ENCODE assay signal across 9 cellular contexts in genomic region chr2:85706604-85707296, GRCh38. TPM values are rescaled to one million over a fixed set of nuclear protein-coding genes. Genes with fewer than 3 reads are reported as not detected.
DNase-seq lines count a peak whose midpoint lies in the region; ATAC-seq and TF ChIP-seq lines count a peak whose summit lies in the region.
"Had no signal": no experiment of that assay in that cellular context is flagged by ENCODE, and none has a peak within 500 bp of the region (broad histone marks: within the 10 kb centered on the region; RNA-seq: fewer than 3 reads in every experiment).

No MANE protein-coding gene starts in this region.

- H3K9me2 ChIP-seq in SK-N-SH (no peaks in the 10 kb centered on the region), SU-DHL-6 (replicated peaks; ENCODE audit: insufficient read depth, low read length) (no peaks in the 10 kb centered on the region)

- no peak overlapping the region for H3K9ac ChIP-seq in SK-N-SH
- no peak overlapping the region for H3K9ac ChIP-seq in SU-DHL-6 (ENCODE audit: low read length)

- no peak for TF ChIP-seq RAD21 in SK-N-SH (IDR thresholded peaks at IDR 0.05; ENCODE audit: low read length)

- no peak overlapping the region for H2AFZ ChIP-seq in SK-N-SH (ENCODE audit: low read depth)
- H2AFZ ChIP-seq in SU-DHL-6 (ENCODE audit: low read depth, low read length, severe bottlenecking) = peak overlapping the region; percentile 15

- peaks cover 0 to 8% of the 10 kb centered on the region in 2 experiments; a peak in 2 of 4 replicates for H3K4me1 ChIP-seq in SK-N-SH (ENCODE audit: control insufficient read depth in 1 of 2, insufficient read depth in 2 of 2, low read depth in 1 of 2, low read length in 1 of 2)
- H3K4me1 ChIP-seq in right cardiac atrium (ENCODE audit: control insufficient read depth, insufficient read depth, low read length) = peaks cover 19% of the 10 kb centered on the region
- peaks cover 71% of the 10 kb centered on the region for H3K4me1 ChIP-seq in suprapubic skin

- CTCF ChIA-PET in SK-N-SH (lab: Yijun Ruan, JAX) = interaction anchor here (0.6 to 8.1 kb wide), 42 partner anchors 11 to 407 kb away, joined by 3 to 101 read pairs (median 5); partner anchors contain the start of genes GNLY and SFTPB

- no peak for TF ChIP-seq POLR2A in suprapubic skin (IDR thresholded peaks at IDR 0.05)

- H3K4me3 ChIP-seq in SK-N-SH (ENCODE audit: low read depth in 2 of 2, low read length in 1 of 2) = no peak overlapping the region
- no peak overlapping the region for H3K4me3 ChIP-seq in SU-DHL-6 (ENCODE audit: insufficient read depth, low read length, poor library complexity, severe bottlenecking)
- H3K4me3 ChIP-seq in right cardiac atrium (ENCODE audit: low read length) = no peak overlapping the region
- H3K4me3 ChIP-seq in suprapubic skin = no peak overlapping the region

- no peak for TF ChIP-seq EP300 in SK-N-SH (IDR thresholded peaks at IDR 0.05; ENCODE audit: borderline replicate concordance in 1 of 2, low read depth in 1 of 2, low read length in 1 of 2)
- TF ChIP-seq EP300 in suprapubic skin (IDR thresholded peaks at IDR 0.05) = no peak

- ATAC-seq in SK-N-SH treated with all-trans-retinoic acid at 6 μM for 48 hours = peak; percentile 8; the same call in 2 of the 3 replicates
- ATAC-seq in right cardiac atrium = no peak
- no peak for ATAC-seq in GM21737 (IDR thresholded peaks at IDR 0.05; ENCODE audit: unreplicated experiment)
- no peak for ATAC-seq in HG02642 (IDR thresholded peaks at IDR 0.05; ENCODE audit: poor library complexity, unreplicated experiment)

- no peaks in the 10 kb centered on the region for H3K36me3 ChIP-seq in SK-N-SH (replicated peaks in 1 of 2; ENCODE audit: control insufficient read depth in 1 of 2, insufficient read depth in 2 of 2, low read length in 1 of 2)
- H3K36me3 ChIP-seq in SU-DHL-6 (ENCODE audit: low read length) = no peaks in the 10 kb centered on the region
- H3K36me3 ChIP-seq in suprapubic skin = no peaks in the 10 kb centered on the region

- peaks cover 12% of the 10 kb centered on the region for H3F3A ChIP-seq in SK-N-SH (replicated peaks; ENCODE audit: insufficient read depth)
- no peaks in the 10 kb centered on the region for H3F3A ChIP-seq in SU-DHL-6 (ENCODE audit: insufficient read depth)

- H3K9me3 ChIP-seq in SK-N-SH = no peaks in the 10 kb centered on the region
- no peaks in the 10 kb centered on the region for H3K9me3 ChIP-seq in SU-DHL-6 (ENCODE audit: insufficient read depth, low read length)
- no peaks in the 10 kb centered on the region for H3K9me3 ChIP-seq in right cardiac atrium (ENCODE audit: control insufficient read depth, low read length)
- no peaks in the 10 kb centered on the region for H3K9me3 ChIP-seq in suprapubic skin

- no peak overlapping the region for H3K27ac ChIP-seq in SK-N-SH (ENCODE audit: low read depth in 2 of 2, low read length in 1 of 2)
- H3K27ac ChIP-seq in SU-DHL-6 (ENCODE audit: low read depth, low read length) = no peak overlapping the region
- H3K27ac ChIP-seq in right cardiac atrium (ENCODE audit: low read length) = peak overlapping the region; percentile 32
- peak overlapping the region; percentile 46 for H3K27ac ChIP-seq in suprapubic skin

- DNase-seq in SK-N-SH (no peak), right cardiac atrium (peak; percentile 48 to 81 (median 81)), suprapubic skin (ENCODE audit: low spot score in 2 of 2) (peak in 1 of 2 donors; percentile 75)
- DNase-seq in stimulated activated CD4-positive, alpha-beta T cell treated with anti-CD3 and anti-CD28 coated beads, Interleukin-1b, Interleukin-23, amount 100 ng/mL, for 48 hours = no peak
- DNase-seq: activated B cell treated with CpG ODN at 0.5 μM for 24 hours had no signal

- POLR2A ChIA-PET in SK-N-SH (lab: Yijun Ruan, JAX) = no interaction called here

- 85% methylated on average over 8 of the region's 10 CpGs for WGBS in SK-N-SH (ENCODE audit: low lambda C conversion rate)
- 78% methylated on average over 10 of the region's 10 CpGs for WGBS in right cardiac atrium
- 88% methylated on average over 9 of the region's 10 CpGs for WGBS in suprapubic skin

- TF ChIP-seq CTCF in SK-N-SH (IDR thresholded peaks at IDR 0.05) (no peak), SU-DHL-6 (IDR thresholded peaks at IDR 0.05; ENCODE audit: insufficient read depth, low read length, poor library complexity, severe bottlenecking) (no peak), suprapubic skin (IDR thresholded peaks at IDR 0.05) (no peak)

- intact Hi-C loops in right cardiac atrium (cut with DNase I) = loop anchor here in 3 of 4 donors (5.0 to 10.0 kb wide), 3 partner anchors 59 to 72 kb away; no protein-coding TSS in a partner anchor

- no peaks in the 10 kb centered on the region for H3K27me3 ChIP-seq in SK-N-SH (ENCODE audit: insufficient read depth)
- H3K27me3 ChIP-seq in SU-DHL-6 (ENCODE audit: low read length) = no peaks in the 10 kb centered on the region
- no peaks in the 10 kb centered on the region for H3K27me3 ChIP-seq in right cardiac atrium (ENCODE audit: control insufficient read depth, insufficient read depth)
- H3K27me3 ChIP-seq in suprapubic skin = no peaks in the 10 kb centered on the region

- H4K20me1 ChIP-seq in SK-N-SH (ENCODE audit: insufficient read depth) (no peaks in the 10 kb centered on the region), SU-DHL-6 (ENCODE audit: low read depth, low read length) (no peaks in the 10 kb centered on the region)

- H3K4me2 ChIP-seq in SK-N-SH (no peak overlapping the region), SU-DHL-6 (ENCODE audit: low read depth, low read length, poor library complexity, severe bottlenecking) (no peak overlapping the region)

- H3K79me2 ChIP-seq in SK-N-SH (ENCODE audit: insufficient read depth) (no peaks in the 10 kb centered on the region), SU-DHL-6 (ENCODE audit: insufficient read depth, low read length) (no peaks in the 10 kb centered on the region)

TF ChIP-seq in SK-N-SH treated with all-trans-retinoic acid at 6 μM for 48 hours, 23 proteins besides CTCF, POLR2A, EP300 and RAD21 (continues in another document):
- TF ChIP-seq ZC3H10 (CRISPR knock-in tag; IDR thresholded peaks at IDR 0.05) (no peak), ARNTL (CRISPR knock-in tag; IDR thresholded peaks at IDR 0.05; ENCODE audit: borderline replicate concordance, low read depth) (no peak)

TF ChIP-seq in SK-N-SH, 30 proteins besides CTCF, POLR2A, EP300 and RAD21 (continues in another document):
- TF ChIP-seq JUND (IDR thresholded peaks at IDR 0.05) = no peak
- TF ChIP-seq FOSL2 (IDR thresholded peaks at IDR 0.05; ENCODE audit: borderline replicate concordance, low read depth) = no peak
- no peak for TF ChIP-seq PBX3 (IDR thresholded peaks at IDR 0.05)
- no peak for TF ChIP-seq GABPA (IDR thresholded peaks at IDR 0.05; ENCODE audit: low read depth)
- TF ChIP-seq CHD2 (IDR thresholded peaks at IDR 0.05; ENCODE audit: low read length, partially characterized antibody) = no peak
- TF ChIP-seq SIN3A (IDR thresholded peaks at IDR 0.05; ENCODE audit: borderline replicate concordance, low read depth, low read length) = no peak
- TF ChIP-seq MXI1 (IDR thresholded peaks at IDR 0.05; ENCODE audit: low read depth, low read length) = no peak

RNA-seq across cellular contexts. Expression of gene GNLY, which starts 12.6 kb away (rescaled TPM):
- polyA plus RNA-seq in SK-N-SH (2012; rRNA removed) = not detected in 2 replicates
- polyA plus RNA-seq in SK-N-SH (2012; cell fraction: cytosol; rRNA removed) = not detected in 2 replicates
- polyA plus RNA-seq in SK-N-SH (2012; cell fraction: nucleus; rRNA removed) = 0.12 TPM in 1 of 2 replicates, not detected in the other
- total RNA-seq in right cardiac atrium = 1 to 10 TPM in 3 of 4 donors, not detected in 1; 1.4 to 2.3 (median 2.1) TPM
- 2.6 TPM for polyA plus RNA-seq in right cardiac atrium
- 1 to 10 TPM in 3 of 4 donors, not detected in 1; 1.6 to 4.8 (median 1.9) TPM for total RNA-seq in suprapubic skin

RNA-seq across cellular contexts. Expression of gene SFTPB, which starts 38.8 kb away (rescaled TPM):
- not detected in 2 replicates for polyA plus RNA-seq in SK-N-SH (2012; rRNA removed)
- polyA plus RNA-seq in SK-N-SH (2012; cell fraction: cytosol; rRNA removed) = not detected in 2 replicates
- polyA plus RNA-seq in SK-N-SH (2012; cell fraction: nucleus; rRNA removed) = not detected in 2 replicates
- 1 to 10 TPM in 1 of 4 donors, under 1 TPM in 1, not detected in 2; 0.60 to 3.1 TPM for total RNA-seq in right cardiac atrium
- polyA plus RNA-seq in right cardiac atrium = not detected
- not detected for total RNA-seq in suprapubic skin
- total RNA-seq: activated B cell treated with CpG ODN at 0.5 μM for 24 hours had no signal

RNA-seq across cellular contexts. Expression of gene ATOH8, which starts 47.0 kb away (rescaled TPM):
- polyA plus RNA-seq in SK-N-SH (2012; rRNA removed) (5.6 and 6.4 TPM in 2 replicates), right cardiac atrium (57.8 TPM)
- 2.9 and 4.3 TPM in 2 replicates for polyA plus RNA-seq in SK-N-SH (2012; cell fraction: cytosol; rRNA removed)
- polyA plus RNA-seq in SK-N-SH (2012; cell fraction: nucleus; rRNA removed) = 7.0 and 7.3 TPM in 2 replicates
- total RNA-seq in right cardiac atrium (10 to 100 TPM; 35.7 to 55.5 (median 45.7) TPM), suprapubic skin (10 to 100 TPM in 3 of 4 donors, 1 to 10 TPM in 1; 9.7 to 30.3 (median 27.3) TPM)
- total RNA-seq: activated B cell treated with CpG ODN at 0.5 μM for 24 hours had no signal

Comparison
In these comparisons a context has a peak if more than half of its experiments do, and no peak if none do; other contexts are left out.
1. DNase-seq: peak in right cardiac atrium (3 of 3); none in SK-N-SH (single experiment) and stimulated activated CD4-positive, alpha-beta T cell treated with anti-CD3 and anti-CD28 coated beads, Interleukin-1b, Interleukin-23, amount 100 ng/mL, for 48 hours (single experiment).
2. H3K27ac ChIP-seq: peak in right cardiac atrium (single experiment) and suprapubic skin (single experiment); none in SK-N-SH (0 of 2) and SU-DHL-6 (single experiment).